Comparison of ENCODE assay signal across 8 cellular contexts in genomic region chr12:89352492-89353187, GRCh38.
DNase-seq lines count a peak whose midpoint lies in the region; ATAC-seq and FAIRE-seq lines count a peak whose summit lies in the region.

DUSP6 (minus strand) TSS chr12:89352501; CDS start chr12:89352039, 462 bp downstream.

- peak within 1 kb of the TSS; percentile 89 for H3K27ac ChIP-seq in layer of hippocampus (ENCODE audit: low read depth, low read length)

- H3K27me3 ChIP-seq in layer of hippocampus (ENCODE audit: control insufficient read depth, insufficient read depth, low read length) = no peaks in the 10 kb centered on the region

- ATAC-seq in HG03457 (IDR thresholded peaks at IDR 0.05; ENCODE audit: unreplicated experiment) (peak; percentile 34), GM21381 (IDR thresholded peaks at IDR 0.05; ENCODE audit: unreplicated experiment) (no peak)

- DNase-seq in GM18507 (ENCODE audit: extremely low spot score, insufficient read length, low read depth) (no peak), NCI-H748 (lab: John Stamatoyannopoulos, UW; ENCODE audit: unreplicated experiment) (peak; percentile 100), dedifferentiated amniotic fluid mesenchymal stem cell (ENCODE audit: extremely low spot score) (peak; percentile 97)
- peak; percentile 75 to 79 for DNase-seq in activated CD4-positive, alpha-beta T cell treated with anti-CD3 and anti-CD28 coated beads, Interleukin-2, amount 50 U/mL, for 4 hours
- DNase-seq in stimulated activated CD4-positive, alpha-beta T cell treated with anti-CD3 and anti-CD28 coated beads, Interleukin-15, amount 100 ng/mL, for 48 hours (ENCODE audit: low read depth in 2 of 2) = peak; percentile 87 to 92

- peak; percentile 9 for FAIRE-seq in GM18507 (lab: Jason Lieb, UNC)
